ENCODE assay signal across 11 cellular contexts in the genomic region with DNA sequence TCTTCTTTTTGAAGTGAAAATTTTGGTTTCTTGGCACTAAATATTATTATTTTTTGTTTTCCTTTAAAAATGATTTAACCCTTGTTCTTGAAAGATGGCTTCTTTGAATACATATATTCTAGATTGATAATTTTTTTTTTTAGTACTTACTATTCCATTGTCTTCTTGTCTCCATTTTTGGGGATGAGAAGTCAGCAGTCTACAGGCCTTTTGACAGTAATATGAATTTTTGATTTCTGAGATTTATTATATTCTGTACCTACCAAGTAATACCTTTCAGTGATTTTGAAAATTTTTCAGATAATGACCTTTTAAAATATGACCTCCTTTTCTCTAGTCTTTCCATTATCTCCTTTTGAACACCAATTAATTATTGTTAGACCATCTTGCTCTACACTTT.
"Had no signal": no experiment of that assay in that cellular context is flagged by ENCODE, and none has a peak within 500 bp of the region (broad histone marks: within the 10 kb centered on the region; RNA-seq: fewer than 3 reads in every experiment).

No MANE protein-coding gene starts in this region.

- H3K4me1 ChIP-seq: HAP-1 had no signal

- H3K9me3 ChIP-seq: HAP-1 had no signal

- H3K4me3 Mint-ChIP-seq: GM23338, H9, HFFc6 had no signal

- DNase-seq: GM23248, GOT3, H7, H9, HCEC 1CT, HFFc6 had no signal

- H3K4me3 ChIP-seq: GM23248, GM23338, HAP-1 had no signal

- H3K36me3 ChIP-seq: HAP-1 had no signal

- FAIRE-seq: H1, H54 had no signal

- H3K4me1 Mint-ChIP-seq: GM23338 had no signal

- H3K4me2 ChIP-seq: GM23338 had no signal

- H3K27ac ChIP-seq: GM23248 had no signal

- H3K9ac ChIP-seq: GM23248 had no signal

- ATAC-seq: GM23338, HCT116 had no signal

- H3K27ac Mint-ChIP-seq: GM23338, H9, HFFc6 had no signal

- H2AFZ ChIP-seq: GM23248, GM23338 had no signal
